15 cellular contexts compared by ENCODE assay signal in the genomic region with DNA sequence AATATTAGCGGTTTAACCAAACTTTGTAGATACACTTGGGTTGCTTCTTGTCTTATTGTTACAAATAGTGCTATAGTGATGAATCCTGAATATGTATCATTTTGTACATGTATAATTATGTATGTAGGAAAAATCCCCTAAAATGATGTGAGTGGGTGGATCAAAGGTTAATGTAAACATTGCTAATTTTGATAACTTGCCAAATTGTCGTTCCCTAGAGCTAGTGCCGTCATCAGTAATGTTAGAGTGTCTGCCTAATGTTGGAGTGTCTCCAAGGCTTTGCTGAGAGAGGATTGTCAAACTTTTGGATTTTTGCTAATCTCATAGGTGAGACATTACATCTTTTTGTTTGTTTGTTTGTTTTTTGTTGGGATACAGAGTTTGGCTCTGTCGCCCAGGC. TPM values are rescaled to one million over a fixed set of nuclear protein-coding genes. Genes with fewer than 3 reads are reported as not detected.
DNase-seq lines count a peak whose midpoint lies in the region; ATAC-seq, FAIRE-seq and TF ChIP-seq lines count a peak whose summit lies in the region.
"Had no signal": no experiment of that assay in that cellular context is flagged by ENCODE, and none has a peak within 500 bp of the region (broad histone marks: within the 10 kb centered on the region; RNA-seq: fewer than 3 reads in every experiment).

No MANE protein-coding gene starts in this region.

- no peak overlapping the region for H3K4me2 ChIP-seq in endothelial cell of umbilical vein (ENCODE audit: insufficient read depth, low read length)
- H3K4me2 ChIP-seq: SK-N-SH had no signal

- H3K9me3 ChIP-seq in endothelial cell of umbilical vein (replicated peaks; ENCODE audit: control insufficient read depth, insufficient read depth, low read length) (no peaks in the 10 kb centered on the region), small intestine (ENCODE audit: control insufficient read depth, low read depth) (no peaks in the 10 kb centered on the region)
- H3K9me3 ChIP-seq: body of pancreas, ovary had no signal

- H3K4me3 ChIP-seq in endothelial cell of umbilical vein (replicated peaks in 1 of 3; ENCODE audit: insufficient read depth in 1 of 3, low read depth in 1 of 3, low read length in 3 of 3) (no peak overlapping the region), small intestine (ENCODE audit: low read depth in 1 of 2, low read length in 2 of 2) (no peak overlapping the region)
- H3K4me3 ChIP-seq: body of pancreas, ovary had no signal

- H3K4me1 Mint-ChIP-seq in activated T-cell treated with anti-CD3 and anti-CD28 coated beads, Interleukin-2, amount 50 U/mL, for 72 hours (ENCODE audit: low read depth): peaks cover 63% of the 10 kb centered on the region
- peaks cover 54% of the 10 kb centered on the region for H3K4me1 Mint-ChIP-seq in activated T-helper 1 cell treated with anti-CD3 and anti-CD28 coated beads, Interleukin-12 subunit alpha, Interleukin-12 subunit beta, Interleukin-2, Interleukin-4 antibody, amounts not matched to agents 30 ng/mL and 10 ng/mL and 1 ng/mL, durations not matched to agents 14 hours and 24 hours and 36 hours (ENCODE audit: low read depth)
- peaks cover 22 to 52% of the 10 kb centered on the region in 2 donors for H3K4me1 Mint-ChIP-seq in stimulated activated naive B cell treated with anti-CD40 and anti-IgM and Interleukin-4, amounts not matched to agents 10 μg/mL and 1 μg/mL and 100 μg/mL, for 72 hours

- H3K27me3 Mint-ChIP-seq in activated T-cell treated with anti-CD3 and anti-CD28 coated beads, Interleukin-2, amount 50 U/mL, for 72 hours (ENCODE audit: low read depth): no peaks in the 10 kb centered on the region
- no peaks in the 10 kb centered on the region for H3K27me3 Mint-ChIP-seq in activated T-helper 1 cell treated with anti-CD3 and anti-CD28 coated beads, Interleukin-12 subunit alpha, Interleukin-12 subunit beta, Interleukin-2, Interleukin-4 antibody, amounts not matched to agents 30 ng/mL and 10 ng/mL and 1 ng/mL, durations not matched to agents 14 hours and 24 hours and 36 hours (ENCODE audit: insufficient read depth)
- no peaks in the 10 kb centered on the region for H3K27me3 Mint-ChIP-seq in stimulated activated naive B cell treated with anti-CD40 and anti-IgM and Interleukin-4, amounts not matched to agents 10 μg/mL and 1 μg/mL and 100 μg/mL, for 72 hours

- no TSS peak for BruUV-seq in endothelial cell of umbilical vein (replicated peaks; lab: Mats Ljungman, UMichigan)

- no peak overlapping the region for H2AFZ ChIP-seq in endothelial cell of umbilical vein (ENCODE audit: low read depth, low read length)

- peak overlapping the region; percentile 52 to 92 for H3K4me3 Mint-ChIP-seq in activated T-cell treated with anti-CD3 and anti-CD28 coated beads, Interleukin-2, amount 50 U/mL, for 72 hours
- peak overlapping the region; percentile 40 for H3K4me3 Mint-ChIP-seq in activated T-helper 1 cell treated with anti-CD3 and anti-CD28 coated beads, Interleukin-12 subunit alpha, Interleukin-12 subunit beta, Interleukin-2, Interleukin-4 antibody, amounts not matched to agents 30 ng/mL and 10 ng/mL and 1 ng/mL, durations not matched to agents 14 hours and 24 hours and 36 hours
- peak overlapping the region in 1 of 2 donors; percentile 20 for H3K4me3 Mint-ChIP-seq in stimulated activated naive B cell treated with anti-CD40 and anti-IgM and Interleukin-4, amounts not matched to agents 10 μg/mL and 1 μg/mL and 100 μg/mL, for 72 hours
- H3K4me3 Mint-ChIP-seq: mesothelial cell of epicardium had no signal

- H3K36me3 ChIP-seq in endothelial cell of umbilical vein (ENCODE audit: control insufficient read depth in 2 of 2, extremely low read depth in 1 of 2, insufficient read depth in 2 of 2, low read length in 2 of 2) (no peaks in the 10 kb centered on the region), small intestine (ENCODE audit: control insufficient read depth in 2 of 2, insufficient read depth in 2 of 2, low read length in 2 of 2) (peaks cover 0 to 1% of the 10 kb centered on the region in 2 donors)
- H3K36me3 ChIP-seq: ovary had no signal

- H3K27me3 ChIP-seq in endothelial cell of umbilical vein (ENCODE audit: control insufficient read depth in 2 of 2, insufficient read depth in 2 of 2, low read length in 2 of 2) (no peaks in the 10 kb centered on the region), small intestine (ENCODE audit: control insufficient read depth in 2 of 2, insufficient read depth in 2 of 2, low read length in 2 of 2) (no peaks in the 10 kb centered on the region)
- H3K27me3 ChIP-seq: body of pancreas, ovary had no signal

- H3K79me2 ChIP-seq in endothelial cell of umbilical vein (ENCODE audit: control insufficient read depth, insufficient read depth, low read length): peaks cover 82% of the 10 kb centered on the region

- TF ChIP-seq POLR2A in endothelial cell of umbilical vein (IDR thresholded peaks at IDR 0.05; ENCODE audit: low read depth, low read length): no peak

- WGBS in small intestine, 3 donors: 62 to 73% (median 72%) methylated on average over 4 of the region's 4 CpGs

- dilution Hi-C loops in endothelial cell of umbilical vein (cut with MboI; ENCODE audit: extremely low pct_ligation_motif_present, low sequenced_read_pairs): no loop called here

- CTCF ChIA-PET in endothelial cell of umbilical vein (lab: Charles Lee): no interaction called here

- H3K36me3 Mint-ChIP-seq in activated T-cell treated with anti-CD3 and anti-CD28 coated beads, Interleukin-2, amount 50 U/mL, for 72 hours (ENCODE audit: insufficient read depth in 2 of 2): peaks cover 16 to 57% of the 10 kb centered on the region in 2 donors
- H3K36me3 Mint-ChIP-seq in activated T-helper 1 cell treated with anti-CD3 and anti-CD28 coated beads, Interleukin-12 subunit alpha, Interleukin-12 subunit beta, Interleukin-2, Interleukin-4 antibody, amounts not matched to agents 30 ng/mL and 10 ng/mL and 1 ng/mL, durations not matched to agents 14 hours and 24 hours and 36 hours (ENCODE audit: low read depth): peaks cover 48% of the 10 kb centered on the region
- peaks cover 70 to 83% of the 10 kb centered on the region in 2 donors for H3K36me3 Mint-ChIP-seq in stimulated activated naive B cell treated with anti-CD40 and anti-IgM and Interleukin-4, amounts not matched to agents 10 μg/mL and 1 μg/mL and 100 μg/mL, for 72 hours

- no peak for ATAC-seq in activated T-cell treated with anti-CD3 and anti-CD28 coated beads, Interleukin-2, amount 50 U/mL, for 72 hours (replicated peaks in 1 of 2)
- no peak for ATAC-seq in stimulated activated naive B cell treated with anti-CD40 and anti-IgM and Interleukin-4, amounts not matched to agents 10 μg/mL and 1 μg/mL and 100 μg/mL, for 72 hours (replicated peaks)
- ATAC-seq: body of pancreas had no signal

- FAIRE-seq in endothelial cell of umbilical vein (lab: Jason Lieb, UNC) (no peak), small intestine (lab: Jason Lieb, UNC) (no peak)
- FAIRE-seq: D721Med, GM18507, islet of Langerhans had no signal

- H3K4me1 ChIP-seq in endothelial cell of umbilical vein (ENCODE audit: control insufficient read depth, extremely low read depth, insufficient read depth, low read length) (no peaks in the 10 kb centered on the region), small intestine (ENCODE audit: control insufficient read depth in 2 of 2, insufficient read depth in 1 of 2, low read depth in 1 of 2, low read length in 1 of 2) (peaks cover 0 to 6% of the 10 kb centered on the region in 2 donors)
- H3K4me1 ChIP-seq: body of pancreas had no signal

- peak overlapping the region; percentile 76 for H3K27ac Mint-ChIP-seq in activated T-cell treated with anti-CD3 and anti-CD28 coated beads, Interleukin-2, amount 50 U/mL, for 72 hours
- peak overlapping the region; percentile 81 for H3K27ac Mint-ChIP-seq in activated T-helper 1 cell treated with anti-CD3 and anti-CD28 coated beads, Interleukin-12 subunit alpha, Interleukin-12 subunit beta, Interleukin-2, Interleukin-4 antibody, amounts not matched to agents 30 ng/mL and 10 ng/mL and 1 ng/mL, durations not matched to agents 14 hours and 24 hours and 36 hours
- H3K27ac Mint-ChIP-seq in stimulated activated naive B cell treated with anti-CD40 and anti-IgM and Interleukin-4, amounts not matched to agents 10 μg/mL and 1 μg/mL and 100 μg/mL, for 72 hours: peak overlapping the region; percentile 27
- H3K27ac Mint-ChIP-seq: mesothelial cell of epicardium had no signal

- no peak for DNase-seq in activated T-cell treated with anti-CD3 and anti-CD28 coated beads, Interleukin-2, amount 50 U/mL, for 72 hours
- DNase-seq in activated T-cell treated with anti-CD3 and anti-CD28 coated beads, Interleukin-2, amount 50 U/mL, for 1 hour: no peak
- no peak for DNase-seq in activated T-helper 1 cell treated with anti-CD3 and anti-CD28 coated beads, Interleukin-12 subunit alpha, Interleukin-12 subunit beta, Interleukin-2, Interleukin-4 antibody, amounts not matched to agents 30 ng/mL and 10 ng/mL and 1 ng/mL, durations not matched to agents 14 hours and 24 hours and 36 hours (ENCODE audit: low spot score)
- DNase-seq in endothelial cell of umbilical vein (ENCODE audit: low read depth, low spot score) (peak; percentile 24), small intestine (no peak), DMS 273 treated with DMSO at 0.1 percent for 48 hours (lab: John Stamatoyannopoulos, UW) (no peak), HK-2 (ENCODE audit: unreplicated experiment) (no peak)
- no peak for DNase-seq in stimulated activated naive B cell treated with anti-CD40 and anti-IgM and Interleukin-4, amounts not matched to agents 10 μg/mL and 1 μg/mL and 100 μg/mL, for 72 hours
- DNase-seq: body of pancreas, ovary, SK-N-SH had no signal

- H4K20me1 ChIP-seq in endothelial cell of umbilical vein (replicated peaks; ENCODE audit: control insufficient read depth, extremely low read depth, insufficient read depth, low read length): no peaks in the 10 kb centered on the region

- H3K9me3 Mint-ChIP-seq in activated T-cell treated with anti-CD3 and anti-CD28 coated beads, Interleukin-2, amount 50 U/mL, for 72 hours: peaks cover 2 to 5% of the 10 kb centered on the region in 2 donors
- H3K9me3 Mint-ChIP-seq in activated T-helper 1 cell treated with anti-CD3 and anti-CD28 coated beads, Interleukin-12 subunit alpha, Interleukin-12 subunit beta, Interleukin-2, Interleukin-4 antibody, amounts not matched to agents 30 ng/mL and 10 ng/mL and 1 ng/mL, durations not matched to agents 14 hours and 24 hours and 36 hours: peaks cover 10% of the 10 kb centered on the region
- peaks cover 5 to 14% of the 10 kb centered on the region in 2 donors for H3K9me3 Mint-ChIP-seq in stimulated activated naive B cell treated with anti-CD40 and anti-IgM and Interleukin-4, amounts not matched to agents 10 μg/mL and 1 μg/mL and 100 μg/mL, for 72 hours

- no peak overlapping the region for H3K9ac ChIP-seq in endothelial cell of umbilical vein (replicated peaks; ENCODE audit: extremely low read depth, insufficient read depth, low read length)
- H3K9ac ChIP-seq: SK-N-SH had no signal

- H3K27ac ChIP-seq in endothelial cell of umbilical vein (ENCODE audit: insufficient read depth, low read depth, low read length) (no peak overlapping the region), small intestine (ENCODE audit: low read depth in 1 of 2, low read length in 1 of 2) (no peak overlapping the region)
- H3K27ac ChIP-seq: body of pancreas, ovary had no signal

- intact Hi-C loops in activated T-helper 1 cell treated with anti-CD3 and anti-CD28 coated beads, Interleukin-12 subunit alpha, Interleukin-12 subunit beta, Interleukin-2, Interleukin-4 antibody, amounts not matched to agents 30 ng/mL and 10 ng/mL and 1 ng/mL, durations not matched to agents 14 hours and 24 hours and 36 hours (cut with micrococcal nuclease): loop anchor here (2.0 kb wide), 2 partner anchors 15 to 69 kb away; no protein-coding TSS in a partner anchor
- intact Hi-C loops in endothelial cell of umbilical vein (cut with micrococcal nuclease): no loop called here

- POLR2A ChIA-PET in endothelial cell of umbilical vein (lab: Charles Lee): no interaction called here

- H3K9me1 ChIP-seq in endothelial cell of umbilical vein (replicated peaks; ENCODE audit: control insufficient read depth, extremely low read depth, insufficient read depth, low read length): no peaks in the 10 kb centered on the region

- no peak for TF ChIP-seq CTCF in endothelial cell of umbilical vein (IDR thresholded peaks at IDR 0.05; ENCODE audit: extremely low read depth in 1 of 2, insufficient read depth in 1 of 2, low read depth in 1 of 2, low read length in 2 of 2)

RNA-seq across cellular contexts. Expression of a gene that starts 44.4 kb away (rescaled TPM):
- total RNA-seq in activated T-cell treated with anti-CD3 and anti-CD28 coated beads, Interleukin-2, amount 50 U/mL, for 72 hours: 10 to 100 TPM; 59.4 to 64.5 TPM
- total RNA-seq in activated T-helper 1 cell treated with anti-CD3 and anti-CD28 coated beads, Interleukin-12 subunit alpha, Interleukin-12 subunit beta, Interleukin-2, Interleukin-4 antibody, amounts not matched to agents 30 ng/mL and 10 ng/mL and 1 ng/mL, durations not matched to agents 14 hours and 24 hours and 36 hours: 53.9 and 58.1 TPM in 2 replicates
- total RNA-seq in endothelial cell of umbilical vein: 42.2 and 45.1 TPM in 2 replicates
- polyA plus RNA-seq in endothelial cell of umbilical vein (5.5 and 8.8 TPM in 2 replicates), small intestine (1 to 10 TPM; 9.2 to 9.7 (median 9.5) TPM)
- polyA plus RNA-seq in endothelial cell of umbilical vein (2011; cell fraction: cytosol; rRNA removed): 12.9 and 14.3 TPM in 2 replicates
- polyA plus RNA-seq in endothelial cell of umbilical vein (2011; cell fraction: nucleus; rRNA removed): 15.2 and 18.0 TPM in 2 replicates
- polyA plus RNA-seq in endothelial cell of umbilical vein (2012): 25.2 and 27.9 TPM in 2 replicates
- 14.6 and 19.6 TPM in 2 replicates for polyA minus RNA-seq in endothelial cell of umbilical vein
- 17.5 TPM for polyA minus RNA-seq in endothelial cell of umbilical vein (2011; cell fraction: cytosol; rRNA and poly(A)+ RNA removed)
- 18.3 and 25.1 TPM in 2 replicates for polyA minus RNA-seq in endothelial cell of umbilical vein (2011; cell fraction: nucleus; rRNA and poly(A)+ RNA removed)

Comparison
In these comparisons a context has a peak if more than half of its experiments do, and no peak if none do; other contexts are left out.
1. H3K27ac Mint-ChIP-seq: peak in every context shown above with its lines; median percentile 81 in activated T-helper 1 cell treated with anti-CD3 and anti-CD28 coated beads, Interleukin-12 subunit alpha, Interleukin-12 subunit beta, Interleukin-2, Interleukin-4 antibody, amounts not matched to agents 30 ng/mL and 10 ng/mL and 1 ng/mL, durations not matched to agents 14 hours and 24 hours and 36 hours; 76 in activated T-cell treated with anti-CD3 and anti-CD28 coated beads, Interleukin-2, amount 50 U/mL, for 72 hours; 27 in stimulated activated naive B cell treated with anti-CD40 and anti-IgM and Interleukin-4, amounts not matched to agents 10 μg/mL and 1 μg/mL and 100 μg/mL, for 72 hours.